Comparison of ENCODE assay signal across 14 cellular contexts in the genomic region with DNA sequence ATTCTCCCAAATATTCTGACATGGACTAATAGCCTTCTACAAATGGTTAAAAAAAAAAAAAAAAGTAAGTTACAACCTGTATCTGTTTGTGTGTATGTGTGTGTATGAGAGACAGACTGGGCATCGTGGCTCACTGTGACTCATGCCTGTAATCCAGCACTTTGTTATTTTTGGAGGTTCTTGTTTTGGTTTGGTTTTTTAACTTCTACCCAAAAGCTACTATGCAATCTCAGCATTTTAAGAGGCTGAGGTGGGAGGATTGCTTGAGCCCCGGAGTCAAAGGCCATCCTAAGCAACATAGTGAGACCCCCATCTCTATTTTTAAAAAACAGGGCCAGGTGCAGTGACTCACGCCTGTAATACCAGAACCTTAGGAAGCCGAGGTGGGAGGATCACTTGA. TPM values are rescaled to one million over a fixed set of nuclear protein-coding genes. Genes with fewer than 3 reads are reported as not detected.
DNase-seq lines count a peak whose midpoint lies in the region; FAIRE-seq and TF ChIP-seq lines count a peak whose summit lies in the region.
"Had no signal": no experiment of that assay in that cellular context is flagged by ENCODE, and none has a peak within 500 bp of the region (broad histone marks: within the 10 kb centered on the region; RNA-seq: fewer than 3 reads in every experiment).

No MANE protein-coding gene starts in this region.

- H3K27ac ChIP-seq in prostate gland (no peak overlapping the region), Peyer's patch (no peak overlapping the region)
- H3K27ac ChIP-seq: sigmoid colon had no signal

- intact Hi-C loops in prostate gland (cut with DNase I) = no loop called here

- H3K9me3 ChIP-seq in prostate gland (no peaks in the 10 kb centered on the region), Peyer's patch (no peaks in the 10 kb centered on the region)
- H3K9me3 ChIP-seq: sigmoid colon had no signal

- H3K4me1 ChIP-seq in prostate gland (replicated peaks) = no peaks in the 10 kb centered on the region
- H3K4me1 ChIP-seq in Peyer's patch = no peaks in the 10 kb centered on the region
- H3K4me1 ChIP-seq: sigmoid colon had no signal

- no peak for TF ChIP-seq CTCF in fibroblast of pulmonary artery (IDR thresholded peaks at IDR 0.05; ENCODE audit: low read length, missing control alignments)
- no peak for TF ChIP-seq CTCF in prostate gland (IDR thresholded peaks at IDR 0.05)
- TF ChIP-seq CTCF in Peyer's patch (IDR thresholded peaks at IDR 0.05) = no peak

- H3K36me3 ChIP-seq in prostate gland (no peaks in the 10 kb centered on the region), Peyer's patch (no peaks in the 10 kb centered on the region)
- H3K36me3 ChIP-seq: sigmoid colon had no signal

- DNase-seq in AG08396 (ENCODE audit: low spot score) (peak; percentile 27), GM12891 (ENCODE audit: insufficient read length, low spot score) (no peak), RPMI8226 (peak; percentile 72), fibroblast of pulmonary artery (ENCODE audit: low read depth) (peak; percentile 0), prostate gland (ENCODE audit: low spot score) (no peak), SHP77 (lab: John Stamatoyannopoulos, UW) (no peak), Peyer's patch (no peak)
- no peak for DNase-seq in stimulated activated CD4-positive, alpha-beta T cell treated with anti-CD3 and anti-CD28 coated beads, Interleukin-12 subunit alpha, Interleukin-12 subunit beta, amount 100 ng/mL, for 4 hours
- DNase-seq: central memory CD4-positive, alpha-beta T cell; head of caudate nucleus; Karpas-422; NCI-H526 treated with DMSO at 0.1 percent for 48 hours; sigmoid colon; T-helper 17 cell had no signal

- peak; percentile 65 for FAIRE-seq in GM12891 (lab: Jason Lieb, UNC)

- WGBS in prostate gland = 48% methylated on average over 4 of the region's 4 CpGs

- H3K27me3 ChIP-seq in prostate gland (replicated peaks; ENCODE audit: insufficient read depth) (no peaks in the 10 kb centered on the region), Peyer's patch (no peaks in the 10 kb centered on the region)
- H3K27me3 ChIP-seq: sigmoid colon had no signal

- H3K4me3 ChIP-seq in fibroblast of pulmonary artery (replicated peaks; ENCODE audit: low read depth, low read length) (no peak overlapping the region), prostate gland (no peak overlapping the region), Peyer's patch (no peak overlapping the region)
- H3K4me3 ChIP-seq: sigmoid colon had no signal

- TF ChIP-seq POLR2A in GM12891 (IDR thresholded peaks at IDR 0.05; ENCODE audit: low read depth, low read length) (no peak), prostate gland (IDR thresholded peaks at IDR 0.05) (no peak), Peyer's patch (IDR thresholded peaks at IDR 0.05) (no peak)

TF ChIP-seq in GM12891, 5 proteins besides CTCF, POLR2A, EP300 and RAD21:
- TF ChIP-seq TAF1 (IDR thresholded peaks at IDR 0.05; ENCODE audit: low read depth, low read length) = no peak
- TF ChIP-seq SPI1 (IDR thresholded peaks at IDR 0.05; ENCODE audit: low read depth, low read length) = no peak
- TF ChIP-seq POU2F2 (IDR thresholded peaks at IDR 0.05; ENCODE audit: low read depth, low read length) = no peak
- no peak for TF ChIP-seq POLR2AphosphoS5 (IDR thresholded peaks at IDR 0.05; ENCODE audit: low read depth, low read length)
- TF ChIP-seq PAX5 (IDR thresholded peaks at IDR 0.05; ENCODE audit: insufficient read depth, low read length, severe bottlenecking) = no peak

RNA-seq across cellular contexts. Expression of gene HAVCR1, which starts 17.6 kb away (rescaled TPM):
- polyA plus RNA-seq in GM12891 (2012; ENCODE audit: low read depth, missing spikeins) = not detected
- total RNA-seq in prostate gland (1 to 10 TPM in 1 of 2 donors, not detected in 1; 1.6 TPM), Peyer's patch (not detected)
- total RNA-seq: sigmoid colon had no signal

RNA-seq across cellular contexts. Expression of gene HAVCR2, which starts 32.3 kb away (rescaled TPM):
- 7.5 TPM for polyA plus RNA-seq in GM12891 (2012; ENCODE audit: low read depth, missing spikeins)
- total RNA-seq in prostate gland (1 to 10 TPM; 1.8 to 2.8 TPM), Peyer's patch (1 to 10 TPM in 2 of 4 donors, under 1 TPM in 2; 0.38 to 9.9 (median 3.8) TPM)

Comparison
In these comparisons a context has a peak if more than half of its experiments do, and no peak if none do; other contexts are left out.
1. DNase-seq: peak in AG08396 (single experiment), RPMI8226 (single experiment) and fibroblast of pulmonary artery (single experiment); none in GM12891 (single experiment), prostate gland (single experiment), SHP77 (0 of 2), stimulated activated CD4-positive, alpha-beta T cell treated with anti-CD3 and anti-CD28 coated beads, Interleukin-12 subunit alpha, Interleukin-12 subunit beta, amount 100 ng/mL, for 4 hours (single experiment) and Peyer's patch (0 of 3).